In the genomic region with DNA sequence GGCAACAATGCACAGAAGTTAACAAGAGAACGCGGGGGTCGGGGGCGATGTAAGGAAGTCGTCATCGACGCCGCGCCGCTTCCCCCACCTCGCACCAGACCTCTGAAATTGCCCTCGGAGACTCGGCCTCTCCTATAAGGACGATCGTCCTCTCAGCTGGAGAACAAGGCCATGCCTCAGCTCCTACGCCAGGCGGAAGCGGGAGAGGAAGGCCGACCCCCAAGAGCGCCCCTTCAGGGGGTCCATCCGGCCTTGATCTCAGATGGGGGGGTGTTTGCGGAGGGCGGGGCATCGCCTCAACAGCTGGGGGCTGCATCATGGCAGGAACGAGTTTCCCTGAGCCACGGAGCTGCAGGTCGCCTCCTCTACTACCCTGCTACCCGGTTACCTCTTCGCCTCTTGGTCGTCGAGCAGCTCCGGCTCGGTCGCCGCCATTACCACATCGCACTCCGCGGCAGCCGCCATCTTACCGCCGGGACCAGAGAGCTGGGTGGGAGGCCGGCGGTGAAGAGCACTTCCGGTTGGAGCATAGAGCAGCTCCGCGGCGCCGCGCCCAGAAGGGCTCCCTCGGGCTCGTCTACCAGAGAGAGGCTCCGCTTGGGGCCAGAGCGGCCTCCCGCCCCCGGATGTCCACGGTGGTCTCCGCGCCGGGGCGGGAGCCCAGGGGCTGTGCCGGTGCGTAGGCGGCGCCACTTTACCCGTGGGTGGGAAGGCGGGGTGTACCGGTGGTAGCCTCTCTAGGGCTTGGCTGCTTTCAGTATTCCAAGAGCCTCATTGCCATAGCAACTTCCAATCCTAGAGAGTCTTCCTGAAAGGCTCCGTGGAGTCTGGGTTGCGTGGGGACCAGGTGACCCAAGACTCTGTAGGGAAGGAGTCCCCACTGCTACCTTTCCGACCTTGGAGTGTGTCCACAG, we compare ENCODE assay signal across 8 cellular contexts.
DNase-seq lines count a peak whose midpoint lies in the region; ATAC-seq lines count a peak whose summit lies in the region.

A gene with protein sequence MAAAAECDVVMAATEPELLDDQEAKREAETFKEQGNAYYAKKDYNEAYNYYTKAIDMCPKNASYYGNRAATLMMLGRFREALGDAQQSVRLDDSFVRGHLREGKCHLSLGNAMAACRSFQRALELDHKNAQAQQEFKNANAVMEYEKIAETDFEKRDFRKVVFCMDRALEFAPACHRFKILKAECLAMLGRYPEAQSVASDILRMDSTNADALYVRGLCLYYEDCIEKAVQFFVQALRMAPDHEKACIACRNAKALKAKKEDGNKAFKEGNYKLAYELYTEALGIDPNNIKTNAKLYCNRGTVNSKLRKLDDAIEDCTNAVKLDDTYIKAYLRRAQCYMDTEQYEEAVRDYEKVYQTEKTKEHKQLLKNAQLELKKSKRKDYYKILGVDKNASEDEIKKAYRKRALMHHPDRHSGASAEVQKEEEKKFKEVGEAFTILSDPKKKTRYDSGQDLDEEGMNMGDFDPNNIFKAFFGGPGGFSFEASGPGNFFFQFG (minus strand): TSS at position 488 of the 914 bp plus-strand sequence. CDS start 23 bp downstream, at position 465.

- ATAC-seq in GM18909 (IDR thresholded peaks at IDR 0.05; ENCODE audit: poor library complexity, unreplicated experiment), result peak; percentile 79
- ATAC-seq in HG03159 (IDR thresholded peaks at IDR 0.05; ENCODE audit: unreplicated experiment), result peak; percentile 76

- DNase-seq in AG08395 (ENCODE audit: low spot score) (peak; percentile 95), NCI-H226 (peak; percentile 91), caudate nucleus (lab: John Stamatoyannopoulos, UW) (peak; percentile 52 to 99 (median 89)), islet precursor cell (peak; percentile 97)
- peak; percentile 71 to 88 (median 78) for DNase-seq in activated CD4-positive, CD25-positive, alpha-beta regulatory T cell (lab: John Stamatoyannopoulos, UW)
- peak; percentile 82 for DNase-seq in stimulated activated CD4-positive, alpha-beta T cell treated with anti-CD3 and anti-CD28 coated beads, Interleukin-12 subunit alpha, Interleukin-12 subunit beta, amount 100 ng/mL, for 4 hours

- peak within 1 kb of the TSS; percentile 93 for H3K27ac ChIP-seq in caudate nucleus (ENCODE audit: low read depth, low read length)

Comparison
In these comparisons a context has a peak if more than half of its experiments do, and no peak if none do; other contexts are left out.
1. Peak in every context shown above with its lines: DNase-seq, ATAC-seq and H3K27ac ChIP-seq.